Comparison of ENCODE assay signal across 1 cellular context in the genomic region with DNA sequence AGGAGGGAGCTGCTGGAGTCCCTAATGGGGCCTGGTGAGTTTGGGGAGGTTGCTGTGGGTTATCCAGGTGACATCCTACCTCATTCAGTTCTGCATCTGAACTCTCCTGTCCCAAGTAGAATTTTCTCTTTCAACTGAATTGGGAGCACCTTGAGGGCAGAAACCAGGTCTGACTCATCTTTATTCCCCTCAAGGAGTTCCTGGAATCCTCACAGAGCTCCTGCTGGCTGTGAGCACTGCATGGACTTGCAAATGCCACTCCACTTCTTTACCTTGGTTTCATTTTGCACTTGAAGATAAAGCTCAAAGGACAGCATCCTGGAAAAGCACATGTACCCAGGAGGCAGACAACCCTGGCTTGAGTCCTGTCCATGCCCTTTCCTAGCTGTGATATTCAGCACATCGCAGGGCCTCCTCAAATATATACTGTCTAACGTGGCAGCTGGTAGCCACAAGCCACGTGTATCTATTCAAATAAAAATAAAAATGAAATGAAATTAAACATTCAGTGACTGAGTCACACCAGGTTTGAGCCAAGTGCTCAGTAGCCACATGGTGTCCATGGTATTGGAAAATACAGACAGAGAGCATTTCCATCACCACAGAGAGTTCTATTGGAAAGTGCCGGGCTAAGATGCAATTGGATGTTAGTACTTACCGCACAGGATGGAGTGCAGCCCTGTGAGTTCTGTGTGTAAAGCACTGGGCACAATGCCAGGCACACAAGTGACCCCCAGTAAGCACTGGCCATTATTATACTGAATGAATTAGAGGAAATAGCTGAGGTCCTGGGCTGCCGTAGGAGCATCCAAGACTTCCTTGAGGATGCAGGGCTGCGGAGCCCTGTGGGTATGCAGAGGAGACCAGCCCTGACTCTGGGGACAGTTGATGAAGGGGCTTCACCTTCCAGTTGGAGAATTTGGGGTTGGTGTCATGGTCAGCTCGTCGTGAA.
TF ChIP-seq lines count a peak whose summit lies in the region.

No MANE protein-coding gene starts in this region.

TF ChIP-seq in H1, 55 proteins besides CTCF, POLR2A, EP300 and RAD21 (continued from another document):
- TF ChIP-seq, protein P1, sequence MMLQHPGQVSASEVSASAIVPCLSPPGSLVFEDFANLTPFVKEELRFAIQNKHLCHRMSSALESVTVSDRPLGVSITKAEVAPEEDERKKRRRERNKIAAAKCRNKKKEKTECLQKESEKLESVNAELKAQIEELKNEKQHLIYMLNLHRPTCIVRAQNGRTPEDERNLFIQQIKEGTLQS (IDR thresholded peaks at IDR 0.05; ENCODE audit: insufficient read depth, low read depth, low read length), result no peak
- TF ChIP-seq EGR1 (IDR thresholded peaks at IDR 0.05; ENCODE audit: borderline replicate concordance, low read depth, low read length) (no peak), KDM1A (IDR thresholded peaks at IDR 0.05; ENCODE audit: borderline replicate concordance, low read length) (no peak), CREB1 (IDR thresholded peaks at IDR 0.05) (no peak), TAF7 (optimal IDR thresholded peaks at IDR 0.05; ENCODE audit: borderline replicate concordance, low read depth, low read length) (no peak), NRF1 (IDR thresholded peaks at IDR 0.05; ENCODE audit: low read depth, low read length) (no peak), POLR2AphosphoS5 (IDR thresholded peaks at IDR 0.05; ENCODE audit: low read depth, low read length) (no peak), RXRA (IDR thresholded peaks at IDR 0.05; ENCODE audit: insufficient read depth, low read depth, low read length) (no peak), SAP30 (IDR thresholded peaks at IDR 0.05; ENCODE audit: insufficient read depth, insufficient replicate concordance, low read length) (no peak), SRF (IDR thresholded peaks at IDR 0.05; ENCODE audit: low read depth, low read length) (no peak), ASH2L (IDR thresholded peaks at IDR 0.05; ENCODE audit: low read length) (no peak), CEBPB (IDR thresholded peaks at IDR 0.05; ENCODE audit: low read depth, low read length) (no peak), CBX5 (IDR thresholded peaks at IDR 0.05; ENCODE audit: low read depth, low read length) (no peak)
- TF ChIP-seq, protein P2, sequence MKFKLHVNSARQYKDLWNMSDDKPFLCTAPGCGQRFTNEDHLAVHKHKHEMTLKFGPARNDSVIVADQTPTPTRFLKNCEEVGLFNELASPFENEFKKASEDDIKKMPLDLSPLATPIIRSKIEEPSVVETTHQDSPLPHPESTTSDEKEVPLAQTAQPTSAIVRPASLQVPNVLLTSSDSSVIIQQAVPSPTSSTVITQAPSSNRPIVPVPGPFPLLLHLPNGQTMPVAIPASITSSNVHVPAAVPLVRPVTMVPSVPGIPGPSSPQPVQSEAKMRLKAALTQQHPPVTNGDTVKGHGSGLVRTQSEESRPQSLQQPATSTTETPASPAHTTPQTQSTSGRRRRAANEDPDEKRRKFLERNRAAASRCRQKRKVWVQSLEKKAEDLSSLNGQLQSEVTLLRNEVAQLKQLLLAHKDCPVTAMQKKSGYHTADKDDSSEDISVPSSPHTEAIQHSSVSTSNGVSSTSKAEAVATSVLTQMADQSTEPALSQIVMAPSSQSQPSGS (IDR thresholded peaks at IDR 0.05; ENCODE audit: low read length), result no peak
- TF ChIP-seq, protein P3, sequence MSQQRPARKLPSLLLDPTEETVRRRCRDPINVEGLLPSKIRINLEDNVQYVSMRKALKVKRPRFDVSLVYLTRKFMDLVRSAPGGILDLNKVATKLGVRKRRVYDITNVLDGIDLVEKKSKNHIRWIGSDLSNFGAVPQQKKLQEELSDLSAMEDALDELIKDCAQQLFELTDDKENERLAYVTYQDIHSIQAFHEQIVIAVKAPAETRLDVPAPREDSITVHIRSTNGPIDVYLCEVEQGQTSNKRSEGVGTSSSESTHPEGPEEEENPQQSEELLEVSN (IDR thresholded peaks at IDR 0.05), result no peak
